9 cellular contexts compared by ENCODE assay signal in the genomic region with DNA sequence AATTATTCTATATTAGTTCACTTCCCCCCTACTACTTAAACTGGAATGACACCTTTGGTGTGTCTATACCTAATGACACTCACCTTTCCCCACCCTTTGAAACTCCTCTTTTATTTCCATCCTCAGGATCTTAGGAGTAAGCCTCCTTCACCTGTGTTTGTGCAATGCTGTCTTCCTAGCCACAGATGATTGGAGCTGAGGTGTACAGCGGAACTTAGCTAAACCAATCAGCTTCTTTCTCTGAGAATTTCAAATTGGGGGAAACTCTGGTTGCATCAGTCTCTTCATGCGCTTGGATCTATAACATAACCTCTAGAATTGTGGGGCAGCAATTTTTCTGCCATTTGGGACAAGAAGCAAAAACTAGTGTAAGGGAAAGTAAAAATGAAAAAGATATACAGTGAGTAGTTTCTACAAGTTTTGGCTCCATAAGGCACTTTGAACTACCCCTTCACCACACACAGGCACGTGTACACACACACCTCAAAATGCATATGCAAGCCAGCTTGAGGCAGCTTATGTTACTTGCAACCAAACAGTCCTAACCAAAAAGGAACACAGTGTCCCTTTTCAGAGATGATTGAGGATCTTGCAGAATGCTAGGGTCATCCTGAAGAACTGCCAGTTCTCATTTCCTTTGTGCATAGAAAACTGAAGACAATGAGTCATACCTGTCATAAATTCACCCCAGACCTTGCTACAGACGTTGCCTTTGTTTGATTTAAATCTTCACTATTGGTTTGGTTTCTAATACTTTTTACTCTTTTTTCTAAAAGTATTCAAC. TPM values are rescaled to one million over a fixed set of nuclear protein-coding genes. Genes with fewer than 3 reads are reported as not detected.
DNase-seq lines count a peak whose midpoint lies in the region; ATAC-seq lines count a peak whose summit lies in the region.
"Had no signal": no experiment of that assay in that cellular context is flagged by ENCODE, and none has a peak within 500 bp of the region (broad histone marks: within the 10 kb centered on the region; RNA-seq: fewer than 3 reads in every experiment).

No MANE protein-coding gene starts in this region.

- H3K4me1 ChIP-seq in effector memory CD4-positive, alpha-beta T cell (ENCODE audit: control insufficient read depth, insufficient read depth, low read length, poor library complexity, severe bottlenecking), result no peaks in the 10 kb centered on the region

- DNase-seq in amniotic epithelial cell (ENCODE audit: low read depth), result peak; percentile 92
- DNase-seq in renal cortical epithelial cell (ENCODE audit: low read depth), result peak; percentile 82
- DNase-seq in effector memory CD4-positive, alpha-beta T cell, result no peak
- DNase-seq in stimulated activated CD4-positive, alpha-beta T cell treated with anti-CD3 and anti-CD28 coated beads, Interleukin-4, amount 100 ng/mL, for 1 hour, result no peak
- no peak for DNase-seq in islet precursor cell
- no peak for DNase-seq in NCI-H1417 (lab: John Stamatoyannopoulos, UW)

- H3K36me3 ChIP-seq in effector memory CD4-positive, alpha-beta T cell (ENCODE audit: control insufficient read depth, insufficient read depth, low read length), result no peaks in the 10 kb centered on the region
- H3K36me3 ChIP-seq: thoracic aorta had no signal

- H3K9me3 ChIP-seq in effector memory CD4-positive, alpha-beta T cell (ENCODE audit: control insufficient read depth, low read length), result no peaks in the 10 kb centered on the region

- ATAC-seq in GM19328 (IDR thresholded peaks at IDR 0.05; ENCODE audit: unreplicated experiment) (peak; percentile 66), HG03108 (IDR thresholded peaks at IDR 0.05; ENCODE audit: unreplicated experiment) (peak; percentile 75)

- no peak overlapping the region for H3K4me3 ChIP-seq in effector memory CD4-positive, alpha-beta T cell (ENCODE audit: insufficient read depth, low read depth, low read length, poor library complexity, severe bottlenecking)
- H3K4me3 ChIP-seq: thoracic aorta had no signal

- no peak overlapping the region for H3K27ac ChIP-seq in effector memory CD4-positive, alpha-beta T cell (ENCODE audit: insufficient read depth, low read length, poor library complexity, severe bottlenecking)
- H3K27ac ChIP-seq: thoracic aorta had no signal

- H3K27me3 ChIP-seq in effector memory CD4-positive, alpha-beta T cell (replicated peaks; ENCODE audit: control insufficient read depth, insufficient read depth, low read length, poor library complexity, severe bottlenecking), result no peaks in the 10 kb centered on the region

RNA-seq across cellular contexts. Expression of a gene that starts 36.0 kb away (rescaled TPM):
- 3.3 and 3.9 TPM in 2 replicates for total RNA-seq in renal cortical epithelial cell

Comparison
In these comparisons a context has a peak if more than half of its experiments do, and no peak if none do; other contexts are left out.
1. DNase-seq: peak in amniotic epithelial cell (single experiment) and renal cortical epithelial cell (single experiment); none in effector memory CD4-positive, alpha-beta T cell (0 of 3), stimulated activated CD4-positive, alpha-beta T cell treated with anti-CD3 and anti-CD28 coated beads, Interleukin-4, amount 100 ng/mL, for 1 hour (single experiment), islet precursor cell (single experiment) and NCI-H1417 (0 of 3).